In the genomic region with DNA sequence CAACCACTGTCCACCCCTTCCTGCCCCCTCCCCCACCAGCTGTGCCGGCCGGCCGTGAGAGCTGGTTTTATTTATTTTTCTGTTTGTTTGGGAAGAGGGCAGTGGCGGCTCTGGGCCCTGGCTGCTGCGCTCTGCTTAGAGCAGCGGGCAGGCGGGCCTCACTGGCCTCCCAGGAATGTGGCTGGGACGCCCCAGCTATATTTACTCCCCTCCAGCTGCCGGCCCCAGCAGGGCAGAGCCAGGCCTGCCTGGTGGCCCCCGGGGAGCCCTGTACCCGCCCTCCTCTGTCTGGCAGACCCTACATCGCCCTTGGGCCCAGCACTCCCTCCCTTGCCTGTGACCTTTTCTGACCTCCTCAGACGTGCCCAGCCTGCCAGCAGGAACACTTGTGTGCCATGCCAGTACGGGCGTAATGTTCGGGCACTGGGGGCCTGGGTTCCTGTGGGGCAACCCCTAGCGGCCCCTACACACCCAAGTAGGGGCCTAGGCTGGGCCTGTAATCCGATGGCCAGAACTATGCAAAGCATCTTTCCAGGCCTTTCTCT, we compare ENCODE assay signal across 8 cellular contexts. TPM values are rescaled to one million over a fixed set of nuclear protein-coding genes. Genes with fewer than 3 reads are reported as not detected.
DNase-seq lines count a peak whose midpoint lies in the region; ATAC-seq and TF ChIP-seq lines count a peak whose summit lies in the region.

No MANE protein-coding gene starts in this region.

- H3K4me3 ChIP-seq in smooth muscle cell: peak overlapping the region; percentile 25

- peak overlapping the region; percentile 92 to 99 (median 97) for H3K27ac Mint-ChIP-seq in brain
- H3K27ac Mint-ChIP-seq in activated CD4-positive, alpha-beta T cell treated with anti-CD3 and anti-CD28 coated beads, Interleukin-2, amount 10 ng/mL, durations not matched to agents 24 days and 14 days: no peak overlapping the region

- peaks cover 48% of the 10 kb centered on the region for H3F3A ChIP-seq in smooth muscle cell (ENCODE audit: low read depth)

- H3K4me3 Mint-ChIP-seq in brain: peak overlapping the region; percentile 72 to 99 (median 98)
- H3K4me3 Mint-ChIP-seq in activated CD4-positive, alpha-beta T cell treated with anti-CD3 and anti-CD28 coated beads, Interleukin-2, amount 10 ng/mL, durations not matched to agents 24 days and 14 days: no peak overlapping the region

- WGBS in smooth muscle cell (ENCODE audit: low lambda C conversion rate): 21% methylated on average over 17 of the region's 18 CpGs

- peaks cover 89% of the 10 kb centered on the region for H4K20me1 ChIP-seq in smooth muscle cell (ENCODE audit: low read depth)

- no peaks in the 10 kb centered on the region for H3K27me3 ChIP-seq in smooth muscle cell (ENCODE audit: low read depth)

- peaks cover 97% of the 10 kb centered on the region for H3K4me1 Mint-ChIP-seq in brain
- peaks cover 25% of the 10 kb centered on the region for H3K4me1 Mint-ChIP-seq in activated CD4-positive, alpha-beta T cell treated with anti-CD3 and anti-CD28 coated beads, Interleukin-2, amount 10 ng/mL, durations not matched to agents 24 days and 14 days

- H3K36me3 Mint-ChIP-seq in brain: no peaks in the 10 kb centered on the region
- H3K36me3 Mint-ChIP-seq in activated CD4-positive, alpha-beta T cell treated with anti-CD3 and anti-CD28 coated beads, Interleukin-2, amount 10 ng/mL, durations not matched to agents 24 days and 14 days (ENCODE audit: low read depth): no peaks in the 10 kb centered on the region

- TF ChIP-seq CTCF in brain (conservative IDR thresholded peaks at IDR 0.05): no peak
- TF ChIP-seq CTCF in smooth muscle cell (IDR thresholded peaks at IDR 0.05; ENCODE audit: borderline replicate concordance, insufficient read depth, poor library complexity, severe bottlenecking): no peak

- H3K36me3 ChIP-seq in smooth muscle cell (ENCODE audit: low read depth): no peaks in the 10 kb centered on the region

- peaks cover 80% of the 10 kb centered on the region for H3K4me1 ChIP-seq in smooth muscle cell (ENCODE audit: low read depth)

- intact Hi-C loops in activated CD4-positive, alpha-beta T cell treated with anti-CD3 and anti-CD28 coated beads, Interleukin-2, amount 10 ng/mL, durations not matched to agents 24 days and 14 days (cut with micrococcal nuclease): no loop called here

- peak overlapping the region; percentile 72 for H3K9ac ChIP-seq in smooth muscle cell (ENCODE audit: low read depth)

- no peaks in the 10 kb centered on the region for H3K9me3 Mint-ChIP-seq in brain
- H3K9me3 Mint-ChIP-seq in activated CD4-positive, alpha-beta T cell treated with anti-CD3 and anti-CD28 coated beads, Interleukin-2, amount 10 ng/mL, durations not matched to agents 24 days and 14 days: no peaks in the 10 kb centered on the region

- no peak overlapping the region for H2AFZ ChIP-seq in smooth muscle cell (ENCODE audit: low read depth)

- ATAC-seq in left lobe of liver: peak; percentile 50
- ATAC-seq in GM21528 (IDR thresholded peaks at IDR 0.05; ENCODE audit: low FRiP score, unreplicated experiment): no peak
- no peak for ATAC-seq in GM21360 (IDR thresholded peaks at IDR 0.05; ENCODE audit: unreplicated experiment)

- H3K79me2 ChIP-seq in smooth muscle cell (ENCODE audit: low read depth): peaks cover 83% of the 10 kb centered on the region

- peaks cover 6% of the 10 kb centered on the region for H3K27me3 Mint-ChIP-seq in brain
- H3K27me3 Mint-ChIP-seq in activated CD4-positive, alpha-beta T cell treated with anti-CD3 and anti-CD28 coated beads, Interleukin-2, amount 10 ng/mL, durations not matched to agents 24 days and 14 days: peaks cover 34% of the 10 kb centered on the region

- H3K4me2 ChIP-seq in smooth muscle cell: peak overlapping the region; percentile 97

- H3K27ac ChIP-seq in smooth muscle cell (ENCODE audit: low read depth): peak overlapping the region; percentile 99

- no peaks in the 10 kb centered on the region for H3K9me3 ChIP-seq in smooth muscle cell (replicated peaks; ENCODE audit: low read depth)

- peak; percentile 71 for DNase-seq in GM03348 (ENCODE audit: low spot score)
- peak; percentile 77 for DNase-seq in left lobe of liver (ENCODE audit: low spot score)
- DNase-seq in smooth muscle cell (lab: John Stamatoyannopoulos, UW; ENCODE audit: unreplicated experiment): no peak
- no peak for DNase-seq in activated CD4-positive, alpha-beta T cell treated with anti-CD3 and anti-CD28 coated beads, Interleukin-2, amount 10 ng/mL, durations not matched to agents 24 days and 14 days
- no peak for DNase-seq in activated effector memory CD4-positive, alpha-beta T cell treated with Interleukin-2 at 50 U/mL for 16 hours

RNA-seq across cellular contexts. Expression of a gene that starts 7.7 kb away (rescaled TPM):
- polyA plus RNA-seq in brain (ENCODE audit: insufficient read depth, low read depth, low replicate concordance) (79.7 TPM), smooth muscle cell (139 and 175 TPM in 2 replicates)
- total RNA-seq in left lobe of liver (64.0 TPM), smooth muscle cell (85.5 and 103 TPM in 2 replicates)
- 1.2 and 1.9 TPM in 2 replicates for total RNA-seq in activated CD4-positive, alpha-beta T cell treated with anti-CD3 and anti-CD28 coated beads, Interleukin-2, amount 10 ng/mL, durations not matched to agents 24 days and 14 days

Comparison
In these comparisons a context has a peak if more than half of its experiments do, and no peak if none do; other contexts are left out.
1. DNase-seq: peak in GM03348 (single experiment) and left lobe of liver (single experiment); none in smooth muscle cell (single experiment), activated CD4-positive, alpha-beta T cell treated with anti-CD3 and anti-CD28 coated beads, Interleukin-2, amount 10 ng/mL, durations not matched to agents 24 days and 14 days (single experiment) and activated effector memory CD4-positive, alpha-beta T cell treated with Interleukin-2 at 50 U/mL for 16 hours (single experiment).
2. RNA of a gene that starts 7.7 kb away (total RNA-seq): 85.5 to 103 TPM in smooth muscle cell and 64.0 TPM in left lobe of liver (single experiment); 1.2 to 1.9 TPM in activated CD4-positive, alpha-beta T cell treated with anti-CD3 and anti-CD28 coated beads, Interleukin-2, amount 10 ng/mL, durations not matched to agents 24 days and 14 days; every median in the first group is over 10 times any median in the second.